ENCODE assay signal across 34 cellular contexts in the genomic region with DNA sequence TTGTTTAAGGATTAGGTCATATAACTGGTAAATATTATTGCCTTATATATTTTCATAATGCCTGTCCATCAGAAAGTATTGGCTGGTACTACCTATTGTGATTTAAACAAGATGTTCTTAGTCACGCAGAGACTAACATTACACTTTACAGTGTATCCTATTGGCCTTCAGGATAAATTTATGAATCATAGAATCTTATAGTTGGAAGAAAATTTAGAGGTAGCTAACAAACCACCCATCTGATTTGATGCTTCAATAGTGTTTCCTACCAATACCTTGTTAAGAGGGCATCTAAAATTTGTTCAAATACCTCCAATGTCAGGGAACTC.
"Had no signal": no experiment of that assay in that cellular context is flagged by ENCODE, and none has a peak within 500 bp of the region (broad histone marks: within the 10 kb centered on the region; RNA-seq: fewer than 3 reads in every experiment).

No MANE protein-coding gene starts in this region.

- H3K4me2 ChIP-seq: KMS-11 had no signal

- DNase-seq: Karpas-422, Kasumi-1, KG1, MG63, MM.1S, MV-4-11, NCI-H1048, NCI-H1092, NCI-H1092 treated with DMSO at 0.1 percent for 48 hours, NCI-H1105, NCI-H1105 treated with DMSO at 0.1 percent for 48 hours, NCI-H1417, NCI-H1417 treated with DMSO at 0.1 percent for 48 hours, NCI-H1436, NCI-H1436 treated with DMSO at 0.1 percent for 48 hours, NCI-H146, NCI-H1694, NCI-H1694 treated with DMSO at 0.1 percent for 48 hours, NCI-H187, NCI-H187 treated with DMSO at 0.1 percent for 48 hours, NCI-H1930, NCI-H2029, NCI-H2029 treated with DMSO at 0.1 percent for 48 hours, NCI-H2081, NCI-H2081 treated with DMSO at 0.1 percent for 48 hours, NCI-H2107, NCI-H2171, NCI-H2171 treated with DMSO at 0.1 percent for 48 hours, NCI-H2227 treated with DMSO at 0.1 percent for 48 hours, NCI-H345, NCI-H446, NCI-H446 treated with DMSO at 0.1 percent for 48 hours, NCI-H510A had no signal

- H3K9me3 ChIP-seq: MG63 had no signal

- H3K4me3 ChIP-seq: MG63 had no signal

- H3K27ac ChIP-seq: KMS-11 had no signal

- H3K27me3 ChIP-seq: MG63 had no signal

- H3K36me3 ChIP-seq: MG63 had no signal

- H3K9ac ChIP-seq: KMS-11 had no signal
